ENCODE assay signal across 9 cellular contexts in the genomic region with DNA sequence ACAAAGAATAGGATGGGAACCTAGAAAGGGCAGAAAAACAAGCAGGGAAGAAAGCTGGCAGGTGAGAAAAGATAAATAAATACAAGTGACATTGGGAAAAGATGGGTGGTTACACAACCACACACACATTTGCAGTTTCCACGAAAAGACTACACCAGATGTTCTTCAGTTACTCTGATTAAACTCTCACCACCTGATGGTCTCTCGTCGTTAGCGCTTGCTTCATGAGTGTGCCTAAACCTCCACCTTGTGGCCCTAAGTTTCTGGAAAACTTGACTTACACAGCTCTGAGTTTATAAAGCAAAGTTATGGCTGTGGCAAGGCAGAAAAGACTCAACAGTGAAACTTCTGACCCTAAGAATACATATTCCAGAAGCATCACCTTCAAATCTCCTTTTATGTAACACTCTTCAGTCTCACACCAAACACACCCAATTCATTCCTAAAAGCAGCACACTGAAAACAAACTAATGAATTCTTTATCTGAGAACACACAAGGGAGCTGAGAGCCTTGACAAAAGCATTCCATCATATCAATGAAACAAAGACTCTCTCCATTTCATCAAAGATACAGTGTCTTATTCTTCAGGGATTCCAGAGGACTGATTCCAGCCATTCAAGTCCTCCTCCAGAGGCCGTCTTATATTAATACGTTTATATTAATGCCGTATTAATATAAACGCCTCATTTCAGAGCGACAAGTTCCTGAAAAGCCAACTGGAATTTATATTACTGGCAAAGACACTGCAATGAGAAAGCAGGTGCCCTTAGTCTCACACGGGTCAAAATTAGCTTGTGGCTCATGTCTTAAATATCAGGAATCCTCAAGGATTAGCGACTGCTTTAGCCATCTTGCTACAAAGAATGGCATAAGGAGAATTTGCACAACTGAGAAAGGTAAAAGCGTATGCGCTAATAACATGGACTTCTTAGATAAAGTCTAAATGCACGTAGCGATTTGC.
A peak's percentile ranks its signal among the peaks of the same experiment; 100 is the strongest.
DNase-seq lines count a peak whose midpoint lies in the region; ATAC-seq and TF ChIP-seq lines count a peak whose summit lies in the region.
"Had no signal": no experiment of that assay in that cellular context is flagged by ENCODE, and none has a peak within 500 bp of the region (broad histone marks: within the 10 kb centered on the region; RNA-seq: fewer than 3 reads in every experiment).

No MANE protein-coding gene starts in this region.

- peaks cover 48% of the 10 kb centered on the region for H3F3A ChIP-seq in GM23248 (ENCODE audit: insufficient read depth)

- in situ Hi-C loops in GM23248 (cut with MboI), result no loop called here

- H2AFZ ChIP-seq in GM23248, result no peak overlapping the region
- H2AFZ ChIP-seq in hepatocyte, result no peak overlapping the region

- no peak overlapping the region for H3K9ac ChIP-seq in GM23248
- H3K9ac ChIP-seq in skeletal muscle tissue (ENCODE audit: low read depth in 1 of 3, low read length in 3 of 3), result peak overlapping the region in 1 of 3 donors; percentile 10

- TF ChIP-seq CTCF in VCaP (conservative IDR thresholded peaks at IDR 0.05) (no peak), hepatocyte (IDR thresholded peaks at IDR 0.05; ENCODE audit: poor library complexity) (no peak)

- H3K27me3 ChIP-seq in GM23248 (replicated peaks; ENCODE audit: insufficient read depth) (no peaks in the 10 kb centered on the region), hepatocyte (no peaks in the 10 kb centered on the region), skeletal muscle tissue (ENCODE audit: control insufficient read depth in 3 of 3, insufficient read depth in 3 of 3, low read length in 3 of 3) (no peaks in the 10 kb centered on the region)

- 50 to 51% methylated on average over 15 of the region's 15 CpGs for WGBS in GM23248 (ENCODE audit: low coverage in 1 of 2, low lambda C conversion rate in 2 of 2, missing lambda C conversion rate in 2 of 2), 2 experiments
- WGBS in hepatocyte (ENCODE audit: low lambda C conversion rate, missing lambda C conversion rate), result 61% methylated on average over 15 of the region's 15 CpGs

- no peak overlapping the region for H3K4me3 ChIP-seq in GM23248
- no peak overlapping the region for H3K4me3 ChIP-seq in hepatocyte
- peak overlapping the region in 1 of 3 donors; percentile 49 for H3K4me3 ChIP-seq in skeletal muscle tissue (ENCODE audit: low read length in 3 of 3)
- H3K4me3 ChIP-seq: mucosa of descending colon had no signal

- H3K4me1 ChIP-seq in GM23248 (ENCODE audit: insufficient read depth), result peaks cover 18% of the 10 kb centered on the region
- H3K4me1 ChIP-seq in hepatocyte (ENCODE audit: insufficient read depth), result peaks cover 19% of the 10 kb centered on the region
- H3K4me1 ChIP-seq in skeletal muscle tissue (ENCODE audit: control insufficient read depth in 3 of 3, insufficient read depth in 3 of 3, low read length in 3 of 3), result peaks cover 7 to 29% (median 25%) of the 10 kb centered on the region in 3 donors

- H3K36me3 ChIP-seq in GM23248 (ENCODE audit: low read depth), result no peaks in the 10 kb centered on the region
- H3K36me3 ChIP-seq in hepatocyte (replicated peaks; ENCODE audit: insufficient read depth, low read depth), result no peaks in the 10 kb centered on the region
- peaks cover 7 to 24% (median 20%) of the 10 kb centered on the region in 3 donors for H3K36me3 ChIP-seq in skeletal muscle tissue (ENCODE audit: control insufficient read depth in 3 of 3, insufficient read depth in 3 of 3, low read length in 3 of 3)

- H4K20me1 ChIP-seq in GM23248 (ENCODE audit: insufficient read depth) (no peaks in the 10 kb centered on the region), hepatocyte (ENCODE audit: insufficient read depth, poor library complexity, severe bottlenecking) (no peaks in the 10 kb centered on the region)

- H3K9me2 ChIP-seq in GM23248 (ENCODE audit: insufficient read depth) (no peaks in the 10 kb centered on the region), hepatocyte (replicated peaks; ENCODE audit: insufficient read depth) (no peaks in the 10 kb centered on the region)

- H3K27ac ChIP-seq in GM23248 (peak overlapping the region; percentile 32; the same call in 1 of the 2 replicates), VCaP (peak overlapping the region; percentile 21; the same call in 1 of the 2 replicates), hepatocyte (peak overlapping the region; percentile 11), skeletal muscle tissue (ENCODE audit: low read depth, low read length) (peak overlapping the region; percentile 45)

- peaks cover 38% of the 10 kb centered on the region for H3K79me2 ChIP-seq in GM23248 (ENCODE audit: insufficient read depth)
- H3K79me2 ChIP-seq in hepatocyte, result peaks cover 4% of the 10 kb centered on the region

- H3K9me3 ChIP-seq in GM23248 (ENCODE audit: low read depth) (no peaks in the 10 kb centered on the region), hepatocyte (ENCODE audit: low read depth) (no peaks in the 10 kb centered on the region), skeletal muscle tissue (ENCODE audit: control insufficient read depth in 3 of 3, low read length in 3 of 3) (no peaks in the 10 kb centered on the region)
- H3K9me3 ChIP-seq: mucosa of descending colon had no signal

- H3K4me2 ChIP-seq in GM23248 (ENCODE audit: unreplicated experiment) (peak overlapping the region; percentile 35), hepatocyte (no peak overlapping the region)

- DNase-seq in GM23248, result no peak
- no peak for DNase-seq in hepatocyte (ENCODE audit: low spot score)
- DNase-seq in stimulated activated naive CD4-positive, alpha-beta T cell treated with Interleukin-2 at 50 U/mL for 16 hours (lab: John Stamatoyannopoulos, UW), result no peak

- ATAC-seq in GM21515 (IDR thresholded peaks at IDR 0.05; ENCODE audit: unreplicated experiment), result no peak
- ATAC-seq in HG03342 (IDR thresholded peaks at IDR 0.05; ENCODE audit: unreplicated experiment), result no peak
- no peak for ATAC-seq in GM18502 (IDR thresholded peaks at IDR 0.05; ENCODE audit: poor library complexity, unreplicated experiment)
